10 cellular contexts compared by ENCODE assay signal in the genomic region with DNA sequence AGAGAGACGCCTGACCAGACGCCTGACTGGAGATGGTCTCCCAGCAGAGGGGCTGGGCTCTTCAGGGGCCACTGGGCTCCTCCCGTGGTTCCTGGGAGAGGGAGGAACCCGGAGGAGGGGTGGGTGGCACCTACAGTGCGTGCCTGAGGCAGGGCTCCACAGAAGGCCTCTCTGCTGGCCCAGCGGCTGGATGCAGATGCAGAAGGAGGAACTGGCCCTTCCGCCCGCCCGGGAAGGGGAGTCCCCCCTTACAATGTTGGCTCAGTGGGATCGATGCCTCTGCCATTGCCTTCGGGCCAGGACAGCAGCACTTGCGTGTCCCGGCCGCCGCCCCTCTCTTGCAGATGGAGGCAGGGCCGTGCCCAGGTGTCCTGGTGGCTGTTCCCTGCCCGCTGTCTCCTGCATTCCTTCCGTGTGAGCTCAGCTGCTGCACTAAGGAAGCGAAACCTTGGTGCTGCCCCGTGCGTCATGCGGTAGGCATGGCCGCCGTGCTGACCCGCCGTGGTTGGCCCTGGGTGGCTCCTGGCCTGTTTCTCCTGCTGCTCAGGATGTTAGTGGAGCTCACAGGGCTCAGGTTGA. TPM values are rescaled to one million over a fixed set of nuclear protein-coding genes. Genes with fewer than 3 reads are reported as not detected.
DNase-seq lines count a peak whose midpoint lies in the region; ATAC-seq, FAIRE-seq and TF ChIP-seq lines count a peak whose summit lies in the region.
"Had no signal": no experiment of that assay in that cellular context is flagged by ENCODE, and none has a peak within 500 bp of the region (broad histone marks: within the 10 kb centered on the region; RNA-seq: fewer than 3 reads in every experiment).

No MANE protein-coding gene starts in this region.

- H3K27me3 Mint-ChIP-seq in stimulated activated naive B cell treated with anti-CD40 and anti-IgM and Interleukin-4, amounts not matched to agents 10 μg/mL and 1 μg/mL and 100 μg/mL, for 72 hours = peaks cover 10 to 23% of the 10 kb centered on the region in 2 donors

- peaks cover 12 to 21% of the 10 kb centered on the region in 2 donors for H3K4me1 Mint-ChIP-seq in stimulated activated naive B cell treated with anti-CD40 and anti-IgM and Interleukin-4, amounts not matched to agents 10 μg/mL and 1 μg/mL and 100 μg/mL, for 72 hours

- peak overlapping the region in 1 of 2 donors; percentile 50 for H3K4me3 Mint-ChIP-seq in stimulated activated naive B cell treated with anti-CD40 and anti-IgM and Interleukin-4, amounts not matched to agents 10 μg/mL and 1 μg/mL and 100 μg/mL, for 72 hours

- peak overlapping the region; percentile 59 for H3K27ac Mint-ChIP-seq in stimulated activated naive B cell treated with anti-CD40 and anti-IgM and Interleukin-4, amounts not matched to agents 10 μg/mL and 1 μg/mL and 100 μg/mL, for 72 hours

- H3K9me3 Mint-ChIP-seq in stimulated activated naive B cell treated with anti-CD40 and anti-IgM and Interleukin-4, amounts not matched to agents 10 μg/mL and 1 μg/mL and 100 μg/mL, for 72 hours = no peaks in the 10 kb centered on the region

- ATAC-seq in stimulated activated naive B cell treated with anti-CD40 and anti-IgM and Interleukin-4, amounts not matched to agents 10 μg/mL and 1 μg/mL and 100 μg/mL, for 72 hours (replicated peaks) = peak; percentile 60 to 75
- no peak for ATAC-seq in HG02938 (IDR thresholded peaks at IDR 0.05; ENCODE audit: unreplicated experiment)

- DNase-seq in HT1080 (ENCODE audit: low read depth) (peak; percentile 82), kidney (peak; percentile 89), D341Med (ENCODE audit: low spot score) (no peak), middle frontal gyrus (ENCODE audit: extremely low spot score, low spot score) (no peak)
- DNase-seq in stimulated activated naive B cell treated with anti-CD40 and anti-IgM and Interleukin-4, amounts not matched to agents 10 μg/mL and 1 μg/mL and 100 μg/mL, for 72 hours = peak; percentile 26
- DNase-seq in stimulated activated CD4-positive, alpha-beta T cell treated with anti-CD3 and anti-CD28 coated beads, Interleukin-1b, Interleukin-23, amount 100 ng/mL, for 48 hours = no peak
- DNase-seq: foreskin fibroblast, NCI-H774 had no signal

- peak overlapping the region in 1 of 2 donors; percentile 13 for H3K4me3 ChIP-seq in kidney (ENCODE audit: low read length in 2 of 2)

- H3K9ac ChIP-seq in kidney (ENCODE audit: low read length in 2 of 2) = peak overlapping the region in 1 of 2 donors; percentile 58

- H3K27ac ChIP-seq in adipose tissue (ENCODE audit: low read depth, low read length) (peak overlapping the region; percentile 4), kidney (ENCODE audit: low read depth in 2 of 2, low read length in 2 of 2) (peak overlapping the region; percentile 55 to 85)

- WGBS in adipose tissue, 3 donors = 46 to 67% (median 56%) methylated on average over 24 to 26 of the region's 26 CpGs

- peaks cover under 1 to 10% of the 10 kb centered on the region in 2 donors for H3K36me3 ChIP-seq in kidney (ENCODE audit: control insufficient read depth in 1 of 2, insufficient read depth in 2 of 2, low read length in 2 of 2)

- H3K9me3 ChIP-seq in kidney (ENCODE audit: control insufficient read depth in 1 of 2, low read length in 2 of 2) = no peaks in the 10 kb centered on the region

- peaks cover 40 to 63% of the 10 kb centered on the region in 2 donors for H3K4me1 ChIP-seq in kidney (ENCODE audit: control insufficient read depth in 1 of 2, insufficient read depth in 1 of 2, low read depth in 1 of 2, low read length in 2 of 2)

- H3K36me3 Mint-ChIP-seq in stimulated activated naive B cell treated with anti-CD40 and anti-IgM and Interleukin-4, amounts not matched to agents 10 μg/mL and 1 μg/mL and 100 μg/mL, for 72 hours = no peaks in the 10 kb centered on the region

- FAIRE-seq in kidney (lab: Jason Lieb, UNC) = no peak

- TF ChIP-seq CTCF in kidney (IDR thresholded peaks at IDR 0.05; ENCODE audit: borderline replicate concordance, extremely low read depth, insufficient read depth) = no peak

- intact Hi-C loops in kidney (cut with DNase I) = no loop called here

RNA-seq across cellular contexts. Expression of gene BAIAP2, which starts 15.1 kb away (rescaled TPM):
- 41.9 and 48.8 TPM in 2 replicates for total RNA-seq in HT1080 (2014; rRNA removed; shearing (Covaris generic))
- polyA plus RNA-seq in HT1080 (2015; cell fraction: cytosol; rRNA removed) = 36.9 and 37.7 TPM in 2 replicates
- polyA plus RNA-seq in HT1080 (2015; cell fraction: nucleus; rRNA removed) = 77.8 and 84.2 TPM in 2 replicates
- polyA plus RNA-seq in adipose tissue (10 to 100 TPM in 2 of 3 donors, 1 to 10 TPM in 1; 6.9 to 23.7 (median 14.9) TPM), kidney (ENCODE audit: insufficient read depth, low read depth, low replicate concordance) (44.5 TPM)
- total RNA-seq in kidney = 45.8 TPM

RNA-seq across cellular contexts. Expression of gene CHMP6, which starts 58.4 kb away (rescaled TPM):
- 15.0 and 15.8 TPM in 2 replicates for total RNA-seq in HT1080 (2014; rRNA removed; shearing (Covaris generic))
- 32.4 and 36.8 TPM in 2 replicates for polyA plus RNA-seq in HT1080 (2015; cell fraction: cytosol; rRNA removed)
- 19.0 and 20.1 TPM in 2 replicates for polyA plus RNA-seq in HT1080 (2015; cell fraction: nucleus; rRNA removed)
- polyA plus RNA-seq in adipose tissue = 10 to 100 TPM; 14.8 to 27.8 (median 26.4) TPM
- 28.0 TPM for total RNA-seq in kidney
- 34.1 TPM for polyA plus RNA-seq in kidney (ENCODE audit: insufficient read depth, low read depth, low replicate concordance)

Comparison
In these comparisons a context has a peak if more than half of its experiments do, and no peak if none do; other contexts are left out.
1. DNase-seq: peak in HT1080 (single experiment), kidney (single experiment) and stimulated activated naive B cell treated with anti-CD40 and anti-IgM and Interleukin-4, amounts not matched to agents 10 μg/mL and 1 μg/mL and 100 μg/mL, for 72 hours (single experiment); none in D341Med (single experiment), stimulated activated CD4-positive, alpha-beta T cell treated with anti-CD3 and anti-CD28 coated beads, Interleukin-1b, Interleukin-23, amount 100 ng/mL, for 48 hours (single experiment) and middle frontal gyrus (single experiment).